Comparison of ENCODE assay signal across 25 cellular contexts in genomic region chr5:179408646-179409045, GRCh38.
"Had no signal": no experiment of that assay in that cellular context is flagged by ENCODE, and none has a peak within 500 bp of the region (broad histone marks: within the 10 kb centered on the region; RNA-seq: fewer than 3 reads in every experiment).

No MANE protein-coding gene starts in this region.

- DNase-seq: activated CD4-positive, alpha-beta T cell treated with anti-CD3 and anti-CD28 coated beads for 48 hours; activated CD4-positive, alpha-beta T cell treated with anti-CD3 and anti-CD28 coated beads, Interleukin-2, amount 50 U/mL, for 48 hours; activated CD8-positive, alpha-beta memory T cell treated with anti-CD3 and anti-CD28 coated beads, Interleukin-2, amount 50 U/mL, for 4 hours; activated gamma-delta T cell; activated naive CD4-positive, alpha-beta T cell treated with anti-CD3 and anti-CD28 coated beads, Interleukin-2, amount 10 ng/mL, durations not matched to agents 7 days and 5 days; activated T-cell treated with anti-CD3 and anti-CD28 coated beads, Interleukin-2, amount 50 U/mL, for 1 hour; amniotic stem cell; brain microvascular endothelial cell; caudate nucleus; dermis blood vessel endothelial cell; effector CD4-positive, alpha-beta T cell; esophagus squamous epithelium; left ventricle myocardium superior; ovary; retina; stimulated activated CD4-positive, alpha-beta T cell treated with anti-CD3 and anti-CD28 coated beads, Interleukin-12 subunit alpha, Interleukin-12 subunit beta, amount 100 ng/mL, for 4 hours; stimulated activated CD4-positive, alpha-beta T cell treated with anti-CD3 and anti-CD28 coated beads, Interleukin-4, amount 100 ng/mL, for 4 hours; stimulated activated CD8-positive, alpha-beta memory T cell treated with anti-CD3 and anti-CD28 coated beads, Interleukin-4, amount 100 ng/mL, for 48 hours; stomach; T-helper 9 cell; thyroid gland; upper lobe of right lung had no signal

- H3K9me3 ChIP-seq: esophagus squamous epithelium, ovary, prostate gland, stomach, thyroid gland, upper lobe of right lung had no signal

- H3K4me3 ChIP-seq: esophagus squamous epithelium, ovary, prostate gland, skin epidermis, stomach, thyroid gland, upper lobe of right lung had no signal

- H3K27ac ChIP-seq: brain microvascular endothelial cell, esophagus squamous epithelium, ovary, prostate gland, stomach, thyroid gland, upper lobe of right lung, VCaP had no signal

- H3K27me3 ChIP-seq: brain microvascular endothelial cell, esophagus squamous epithelium, ovary, stomach, thyroid gland, upper lobe of right lung had no signal

- H3K36me3 ChIP-seq: brain microvascular endothelial cell, esophagus squamous epithelium, ovary, prostate gland, stomach, thyroid gland, upper lobe of right lung had no signal

- H3K4me1 ChIP-seq: esophagus squamous epithelium, prostate gland, stomach, thyroid gland, upper lobe of right lung had no signal
